ENCODE assay signal across 8 cellular contexts in genomic region chr19:16078311-16078758, GRCh38. TPM values are rescaled to one million over a fixed set of nuclear protein-coding genes. Genes with fewer than 3 reads are reported as not detected.
A peak's percentile ranks its signal among the peaks of the same experiment; 100 is the strongest.
DNase-seq lines count a peak whose midpoint lies in the region; ATAC-seq and TF ChIP-seq lines count a peak whose summit lies in the region.

No MANE protein-coding gene starts in this region.

- TF ChIP-seq POLR2A in GM19099 (IDR thresholded peaks at IDR 0.05; ENCODE audit: extremely low read depth, insufficient read length, low read depth) = peak; percentile 32
- no peak for TF ChIP-seq POLR2A in uterus (IDR thresholded peaks at IDR 0.05)

- peak overlapping the region; percentile 92 for H3K4me3 ChIP-seq in colonic mucosa
- peak overlapping the region; percentile 97 to 100 for H3K4me3 ChIP-seq in uterus

- peaks cover 17% of the 10 kb centered on the region for H3K4me1 ChIP-seq in colonic mucosa
- peaks cover 0 to 10% of the 10 kb centered on the region in 2 donors for H3K4me1 ChIP-seq in uterus

- peak overlapping the region; percentile 88 for H3K4me3 Mint-ChIP-seq in mesothelial cell of epicardium

- no peaks in the 10 kb centered on the region for H3K27me3 ChIP-seq in colonic mucosa
- no peaks in the 10 kb centered on the region for H3K27me3 ChIP-seq in uterus

- H3K36me3 Mint-ChIP-seq in mesothelial cell of epicardium = peaks cover 20% of the 10 kb centered on the region

- H3K27ac Mint-ChIP-seq in mesothelial cell of epicardium = peak overlapping the region; percentile 99

- peak overlapping the region; percentile 98 to 100 for H3K9ac ChIP-seq in colonic mucosa (ENCODE audit: low read depth in 2 of 2, low read length in 2 of 2)

- intact Hi-C loops in colonic mucosa (cut with DNase I) (no loop called here), uterus (cut with DNase I; ENCODE audit: low total_unique reads) (no loop called here), posterior vena cava (cut with DNase I) (no loop called here)

- H3K27me3 Mint-ChIP-seq in mesothelial cell of epicardium (ENCODE audit: low read depth) = no peaks in the 10 kb centered on the region

- TF ChIP-seq CTCF in colonic mucosa (IDR thresholded peaks at IDR 0.05) (no peak), mesothelial cell of epicardium (IDR thresholded peaks at IDR 0.05; ENCODE audit: unreplicated experiment) (no peak), uterus (IDR thresholded peaks at IDR 0.05) (no peak)

- no peaks in the 10 kb centered on the region for H3K9me3 ChIP-seq in colonic mucosa
- no peaks in the 10 kb centered on the region for H3K9me3 ChIP-seq in uterus

- DNase-seq in colonic mucosa (no peak), mesothelial cell of epicardium (ENCODE audit: low spot score in 2 of 2, unreplicated experiment in 2 of 2) (no peak), uterus (peak; percentile 62 to 69), NCI-H748 (lab: John Stamatoyannopoulos, UW; ENCODE audit: unreplicated experiment) (no peak), posterior vena cava (ENCODE audit: low spot score) (no peak)

- H3K4me1 Mint-ChIP-seq in mesothelial cell of epicardium = peaks cover 37% of the 10 kb centered on the region

- ATAC-seq in SK-N-SH treated with all-trans-retinoic acid at 6 μM for 48 hours (peak; percentile 7), GM18858 (IDR thresholded peaks at IDR 0.05; ENCODE audit: unreplicated experiment) (no peak)

- H3K27ac ChIP-seq in colonic mucosa = peak overlapping the region; percentile 100
- peak overlapping the region; percentile 100 for H3K27ac ChIP-seq in uterus

- H3K9me3 Mint-ChIP-seq in mesothelial cell of epicardium = no peaks in the 10 kb centered on the region

- H3K36me3 ChIP-seq in colonic mucosa = peaks cover 22% of the 10 kb centered on the region
- no peaks in the 10 kb centered on the region for H3K36me3 ChIP-seq in uterus

TF ChIP-seq in SK-N-SH treated with all-trans-retinoic acid at 6 μM for 48 hours, 23 proteins besides CTCF, POLR2A, EP300 and RAD21:
- TF ChIP-seq CSRNP3 (CRISPR knock-in tag; IDR thresholded peaks at IDR 0.05) = no peak
- TF ChIP-seq ZFP3 (CRISPR knock-in tag; IDR thresholded peaks at IDR 0.05) = no peak

RNA-seq across cellular contexts. Expression of gene TPM4, which starts 2.0 kb away (rescaled TPM):
- total RNA-seq in colonic mucosa (100 to 1,000 TPM; 261 to 388 TPM), mesothelial cell of epicardium (561 to 582 TPM (median 564 TPM) in 3 replicates), uterus (100 to 1,000 TPM; 423 to 862 (median 517) TPM), posterior vena cava (1,000 to 10,000 TPM; 1,050 to 1,475 TPM)

RNA-seq across cellular contexts. Expression of gene RAB8A, which starts 33.4 kb away (rescaled TPM):
- 100 to 1,000 TPM; 127 to 145 TPM for total RNA-seq in colonic mucosa
- total RNA-seq in mesothelial cell of epicardium = 65.6 to 70.3 TPM (median 69.4 TPM) in 3 replicates
- total RNA-seq in uterus = 10 to 100 TPM; 13.3 to 67.4 (median 40.7) TPM
- 10 to 100 TPM; 53.5 to 58.3 TPM for total RNA-seq in posterior vena cava

Comparison
In these comparisons a context has a peak if more than half of its experiments do, and no peak if none do; other contexts are left out.
1. DNase-seq: peak in uterus (2 of 2); none in colonic mucosa (single experiment), mesothelial cell of epicardium (0 of 2), NCI-H748 (single experiment) and posterior vena cava (single experiment).